Comparison of ENCODE assay signal across 24 cellular contexts in the genomic region with DNA sequence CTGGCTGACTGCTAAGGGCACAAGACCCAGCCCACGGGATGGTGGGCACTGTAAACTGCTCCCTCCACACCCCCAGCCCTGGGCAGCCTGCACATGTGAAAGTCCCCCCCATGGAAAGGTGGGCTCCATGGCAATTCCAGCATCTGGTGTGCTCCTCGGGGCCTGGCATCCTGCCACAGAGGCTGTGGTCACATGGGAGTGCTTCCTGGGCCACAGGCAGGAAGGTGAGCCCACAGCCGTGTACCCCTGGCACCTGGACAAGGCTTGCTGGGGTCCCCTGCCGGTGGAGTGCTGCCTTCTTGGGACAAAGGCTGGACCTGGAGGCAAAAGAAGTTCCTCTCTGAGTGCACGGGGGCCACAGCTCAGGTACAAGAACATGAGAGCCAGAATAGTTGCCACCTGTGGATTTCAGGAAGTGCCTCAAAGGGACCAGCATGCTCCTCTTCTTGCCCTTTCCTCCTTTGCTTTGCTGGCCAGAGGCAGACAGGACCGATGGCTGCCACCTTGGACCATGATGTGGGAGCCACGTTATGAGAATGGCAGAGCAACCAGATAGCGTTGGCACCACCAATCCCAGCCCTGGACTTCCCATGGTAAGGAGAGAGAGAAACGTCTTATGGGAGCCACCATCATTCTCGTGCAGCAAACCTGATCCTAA.
DNase-seq lines count a peak whose midpoint lies in the region; ATAC-seq and TF ChIP-seq lines count a peak whose summit lies in the region.
"Had no signal": no experiment of that assay in that cellular context is flagged by ENCODE, and none has a peak within 500 bp of the region (broad histone marks: within the 10 kb centered on the region; RNA-seq: fewer than 3 reads in every experiment).

No MANE protein-coding gene starts in this region.

- H3K27ac Mint-ChIP-seq in stimulated activated naive CD8-positive, alpha-beta T cell treated with anti-CD3 and anti-CD28 coated beads, Interleukin-15, amount 100 ng/mL, for 72 hours: peak overlapping the region in 1 of 2 donors; percentile 51
- H3K27ac Mint-ChIP-seq in T-helper 2 cell treated with Interferon-gamma antibody and Interleukin-4, amounts not matched to agents 5 μg/mL and 100 μg/mL, for 36 hours: no peak overlapping the region
- H3K27ac Mint-ChIP-seq: activated CD4-positive, alpha-beta T cell treated with anti-CD3 and anti-CD28 coated beads, Interleukin-2, amount 10 ng/mL, durations not matched to agents 7 days and 5 days had no signal

- CTCF ChIA-PET in HEK293 (lab: Yijun Ruan, JAX): no interaction called here

- 68 to 82% methylated on average over 4 to 7 of the region's 10 CpGs for WGBS in thyroid gland, 2 donors

- intact Hi-C loops in thyroid gland (cut with DNase I): no loop called here

- H3K4me3 ChIP-seq in HEK293 (ENCODE audit: low read depth, low read length): no peak overlapping the region
- H3K4me3 ChIP-seq in WERI-Rb-1 (ENCODE audit: low read depth, low read length): 0 out of 2 replicates have a peak overlapping the region, but pooled peaks have one; percentile 3
- H3K4me3 ChIP-seq in thyroid gland (replicated peaks in 1 of 3): no peak overlapping the region

- H3K27me3 Mint-ChIP-seq in stimulated activated naive CD8-positive, alpha-beta T cell treated with anti-CD3 and anti-CD28 coated beads, Interleukin-15, amount 100 ng/mL, for 72 hours: no peaks in the 10 kb centered on the region
- peaks cover 2% of the 10 kb centered on the region for H3K27me3 Mint-ChIP-seq in T-helper 2 cell treated with Interferon-gamma antibody and Interleukin-4, amounts not matched to agents 5 μg/mL and 100 μg/mL, for 36 hours (ENCODE audit: low read depth)

- H3K4me3 Mint-ChIP-seq in stimulated activated naive CD8-positive, alpha-beta T cell treated with anti-CD3 and anti-CD28 coated beads, Interleukin-15, amount 100 ng/mL, for 72 hours: no peak overlapping the region
- no peak overlapping the region for H3K4me3 Mint-ChIP-seq in T-helper 2 cell treated with Interferon-gamma antibody and Interleukin-4, amounts not matched to agents 5 μg/mL and 100 μg/mL, for 36 hours
- H3K4me3 Mint-ChIP-seq: activated CD4-positive, alpha-beta T cell treated with anti-CD3 and anti-CD28 coated beads, Interleukin-2, amount 10 ng/mL, durations not matched to agents 7 days and 5 days had no signal

- H3K27ac ChIP-seq in HEK293 (ENCODE audit: extremely low read depth, low read depth, low read length): no peak overlapping the region
- peak overlapping the region; percentile 94 for H3K27ac ChIP-seq in WERI-Rb-1
- no peak overlapping the region for H3K27ac ChIP-seq in thyroid gland
- H3K27ac ChIP-seq: foreskin keratinocyte had no signal

- H3K9me3 ChIP-seq in HEK293 (ENCODE audit: control insufficient read depth, insufficient read depth, low read depth, low read length) (no peaks in the 10 kb centered on the region), WERI-Rb-1 (ENCODE audit: severe bottlenecking) (peaks cover 14% of the 10 kb centered on the region), thyroid gland (no peaks in the 10 kb centered on the region)

- H3K27me3 ChIP-seq in WERI-Rb-1 (ENCODE audit: insufficient read depth, low read depth, severe bottlenecking) (no peaks in the 10 kb centered on the region), thyroid gland (no peaks in the 10 kb centered on the region)
- H3K27me3 ChIP-seq: foreskin keratinocyte had no signal

- H3K4me1 Mint-ChIP-seq in stimulated activated naive CD8-positive, alpha-beta T cell treated with anti-CD3 and anti-CD28 coated beads, Interleukin-15, amount 100 ng/mL, for 72 hours: peaks cover 18% of the 10 kb centered on the region
- no peaks in the 10 kb centered on the region for H3K4me1 Mint-ChIP-seq in T-helper 2 cell treated with Interferon-gamma antibody and Interleukin-4, amounts not matched to agents 5 μg/mL and 100 μg/mL, for 36 hours (ENCODE audit: low read depth)

- H3K36me3 Mint-ChIP-seq in T-helper 2 cell treated with Interferon-gamma antibody and Interleukin-4, amounts not matched to agents 5 μg/mL and 100 μg/mL, for 36 hours (ENCODE audit: low read depth): no peaks in the 10 kb centered on the region

- POLR2A ChIA-PET in HEK293 (lab: Yijun Ruan, JAX): no interaction called here

- H3K9me3 Mint-ChIP-seq in stimulated activated naive CD8-positive, alpha-beta T cell treated with anti-CD3 and anti-CD28 coated beads, Interleukin-15, amount 100 ng/mL, for 72 hours: peaks cover 0 to 7% of the 10 kb centered on the region in 2 donors
- H3K9me3 Mint-ChIP-seq in T-helper 2 cell treated with Interferon-gamma antibody and Interleukin-4, amounts not matched to agents 5 μg/mL and 100 μg/mL, for 36 hours: no peaks in the 10 kb centered on the region
- H3K9me3 Mint-ChIP-seq: activated CD4-positive, alpha-beta T cell treated with anti-CD3 and anti-CD28 coated beads, Interleukin-2, amount 10 ng/mL, durations not matched to agents 7 days and 5 days had no signal

- H3K4me1 ChIP-seq in HEK293 (ENCODE audit: control insufficient read depth, insufficient read depth, low read length) (no peaks in the 10 kb centered on the region), thyroid gland (no peaks in the 10 kb centered on the region)
- H3K4me1 ChIP-seq: foreskin keratinocyte had no signal

- H3K36me3 ChIP-seq in HEK293 (ENCODE audit: control insufficient read depth in 2 of 2, insufficient read depth in 1 of 2, low read length in 2 of 2) (no peaks in the 10 kb centered on the region), WERI-Rb-1 (no peaks in the 10 kb centered on the region), thyroid gland (no peaks in the 10 kb centered on the region)

- no peak for TF ChIP-seq CTCF in HEK293 (tag by site-specific recombination; IDR thresholded peaks at IDR 0.05)
- peak; percentile 42 for TF ChIP-seq CTCF in WERI-Rb-1 (IDR thresholded peaks at IDR 0.05; ENCODE audit: low read depth, low read length)
- TF ChIP-seq CTCF in thyroid gland (IDR thresholded peaks at IDR 0.05): no peak

- TF ChIP-seq POLR2A in thyroid gland (IDR thresholded peaks at IDR 0.05): no peak

- DNase-seq in stimulated activated naive CD8-positive, alpha-beta T cell treated with anti-CD3 and anti-CD28 coated beads, Interleukin-15, amount 100 ng/mL, for 72 hours: no peak
- no peak for DNase-seq in stimulated activated naive CD8-positive, alpha-beta T cell treated with anti-CD3 and anti-CD28 coated beads, Interleukin-15, Interleukin-2, amounts not matched to agents 100 U/mL and 50 U/mL, for 24 hours
- peak; percentile 70 for DNase-seq in WERI-Rb-1
- DNase-seq in thyroid gland: peak; percentile 26 to 30
- DNase-seq in NCI-H345 (lab: John Stamatoyannopoulos, UW): no peak
- DNase-seq in T-helper 2 cell treated with Interferon-gamma antibody and Interleukin-4, amounts not matched to agents 5 μg/mL and 100 μg/mL, for 36 hours (ENCODE audit: low spot score): no peak
- no peak for DNase-seq in central memory CD4-positive, alpha-beta T cell
- DNase-seq: activated CD4-positive, alpha-beta T cell treated with anti-CD3 and anti-CD28 coated beads, Interleukin-2, amount 10 ng/mL, durations not matched to agents 7 days and 5 days; activated naive CD4-positive, alpha-beta T cell treated with anti-CD3 and anti-CD28 coated beads, Interleukin-2, amount 50 U/mL, for 16 hours; activated T-cell treated with anti-CD3 and anti-CD28 coated beads, Interleukin-2, amount 50 U/mL, for 1 hour; cerebellar nuclear complex; erythroblast; foreskin keratinocyte; GDM1; hypothalamus; islet precursor cell; Karpas-422; NCI-H1048; NCI-H2029; NCI-H510A; SHP77; small intestine; stimulated activated CD4-positive, alpha-beta T cell treated with anti-CD3 and anti-CD28 coated beads, Interleukin-4, amount 100 ng/mL, for 1 hour had no signal

- ATAC-seq in stimulated activated naive CD8-positive, alpha-beta T cell treated with anti-CD3 and anti-CD28 coated beads, Interleukin-15, amount 100 ng/mL, for 72 hours: peak; percentile 24
- ATAC-seq in stimulated activated naive CD8-positive, alpha-beta T cell treated with anti-CD3 and anti-CD28 coated beads, Interleukin-15, Interleukin-2, amounts not matched to agents 100 U/mL and 50 U/mL, for 24 hours: no peak
- ATAC-seq: foreskin keratinocyte had no signal

TF ChIP-seq in HEK293, 187 proteins besides CTCF, POLR2A, EP300 and RAD21:
- TF ChIP-seq MYNN (tag by site-specific recombination; IDR thresholded peaks at IDR 0.05; ENCODE audit: borderline replicate concordance): no peak
- peak; percentile 83 for TF ChIP-seq SCRT2 (tag by site-specific recombination; IDR thresholded peaks at IDR 0.05)
- no peak for TF ChIP-seq ZNF202 (tag by site-specific recombination; IDR thresholded peaks at IDR 0.05; ENCODE audit: borderline replicate concordance)
- no peak for TF ChIP-seq KLF16 (tag by site-specific recombination; IDR thresholded peaks at IDR 0.05)
- no peak for TF ChIP-seq YY2 (tag by site-specific recombination; IDR thresholded peaks at IDR 0.05)
- TF ChIP-seq, protein P1, sequence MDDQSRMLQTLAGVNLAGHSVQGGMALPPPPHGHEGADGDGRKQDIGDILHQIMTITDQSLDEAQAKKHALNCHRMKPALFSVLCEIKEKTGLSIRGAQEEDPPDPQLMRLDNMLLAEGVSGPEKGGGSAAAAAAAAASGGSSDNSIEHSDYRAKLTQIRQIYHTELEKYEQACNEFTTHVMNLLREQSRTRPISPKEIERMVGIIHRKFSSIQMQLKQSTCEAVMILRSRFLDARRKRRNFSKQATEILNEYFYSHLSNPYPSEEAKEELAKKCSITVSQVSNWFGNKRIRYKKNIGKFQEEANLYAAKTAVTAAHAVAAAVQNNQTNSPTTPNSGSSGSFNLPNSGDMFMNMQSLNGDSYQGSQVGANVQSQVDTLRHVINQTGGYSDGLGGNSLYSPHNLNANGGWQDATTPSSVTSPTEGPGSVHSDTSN (CRISPR knock-in tag; IDR thresholded peaks at IDR 0.05): 0 out of 2 replicates have a peak, but pooled peaks have one; percentile 29

Comparison
In these comparisons a context has a peak if more than half of its experiments do, and no peak if none do; other contexts are left out.
1. DNase-seq: peak in WERI-Rb-1 (single experiment) and thyroid gland (2 of 2); none in stimulated activated naive CD8-positive, alpha-beta T cell treated with anti-CD3 and anti-CD28 coated beads, Interleukin-15, amount 100 ng/mL, for 72 hours (0 of 2), stimulated activated naive CD8-positive, alpha-beta T cell treated with anti-CD3 and anti-CD28 coated beads, Interleukin-15, Interleukin-2, amounts not matched to agents 100 U/mL and 50 U/mL, for 24 hours (single experiment), NCI-H345 (single experiment), T-helper 2 cell treated with Interferon-gamma antibody and Interleukin-4, amounts not matched to agents 5 μg/mL and 100 μg/mL, for 36 hours (single experiment) and central memory CD4-positive, alpha-beta T cell (single experiment).